ENCODE assay signal across 8 cellular contexts in the genomic region with DNA sequence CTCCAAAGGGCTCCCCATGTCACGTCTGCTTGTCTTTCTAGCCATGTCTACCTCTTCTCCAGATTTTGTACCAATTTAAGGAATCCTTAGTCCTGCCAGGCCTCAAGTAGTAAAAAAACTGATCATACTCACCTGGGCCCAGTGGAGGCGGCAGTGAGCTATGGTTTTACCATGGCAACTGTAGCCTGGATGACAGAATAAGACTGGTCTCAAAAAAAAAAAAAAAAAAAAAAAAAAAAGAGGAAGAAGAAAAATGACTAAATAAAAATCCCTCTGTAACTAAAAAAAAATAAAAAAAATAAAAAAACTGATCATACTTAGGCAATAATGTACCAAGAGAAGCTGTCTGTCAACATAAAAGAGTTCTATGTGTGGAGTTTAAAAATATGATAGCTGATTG.
DNase-seq lines count a peak whose midpoint lies in the region; ATAC-seq, FAIRE-seq and TF ChIP-seq lines count a peak whose summit lies in the region.

No MANE protein-coding gene starts in this region.

- CTCF ChIA-PET in activated B cell treated with CpG ODN at 0.5 μM for 24 hours (lab: Charles Lee), result no interaction called here

- POLR2A ChIA-PET in activated B cell treated with CpG ODN at 0.5 μM for 24 hours (lab: Charles Lee), result interaction anchor here (0.7 kb wide), 1 partner anchor 479 kb away, joined by 5 read pairs; no protein-coding TSS in a partner anchor

- H3K4me1 ChIP-seq in pancreas, result no peaks in the 10 kb centered on the region

- H3K27me3 Mint-ChIP-seq in activated B cell treated with CpG ODN at 0.5 μM for 24 hours, result no peaks in the 10 kb centered on the region

- H3K9me3 Mint-ChIP-seq in activated B cell treated with CpG ODN at 0.5 μM for 24 hours, result no peaks in the 10 kb centered on the region

- H3K27ac Mint-ChIP-seq in activated B cell treated with CpG ODN at 0.5 μM for 24 hours, result no peak overlapping the region

- ATAC-seq in GM21367 (IDR thresholded peaks at IDR 0.05; ENCODE audit: unreplicated experiment) (peak; percentile 99), HG03442 (IDR thresholded peaks at IDR 0.05; ENCODE audit: unreplicated experiment) (peak; percentile 99), activated B cell treated with CpG ODN at 0.5 μM for 24 hours (ENCODE audit: low read depth) (peak; percentile 66), pancreas (peak; percentile 68 to 92 (median 77))

- no peaks in the 10 kb centered on the region for H3K9me3 ChIP-seq in pancreas

- WGBS in pancreas, 2 donors, result 47 to 55% methylated on average over 2 of the region's 2 CpGs

- no peaks in the 10 kb centered on the region for H3K36me3 ChIP-seq in pancreas

- no peak overlapping the region for H3K4me3 ChIP-seq in pancreas

- peaks cover 2% of the 10 kb centered on the region for H3K4me1 Mint-ChIP-seq in activated B cell treated with CpG ODN at 0.5 μM for 24 hours

- peak; percentile 47 for TF ChIP-seq CTCF in GM12872 (IDR thresholded peaks at IDR 0.05; ENCODE audit: insufficient read depth, low read depth, low read length)
- no peak for TF ChIP-seq CTCF in activated B cell treated with CpG ODN at 0.5 μM for 24 hours (IDR thresholded peaks at IDR 0.05)
- peak in 2 of 4 donors; percentile 7 to 9 for TF ChIP-seq CTCF in pancreas (IDR thresholded peaks at IDR 0.05)

- H3K27ac ChIP-seq in pancreas, result no peak overlapping the region

- H3K4me3 Mint-ChIP-seq in activated B cell treated with CpG ODN at 0.5 μM for 24 hours, result no peak overlapping the region

- H3K27me3 ChIP-seq in pancreas, result no peaks in the 10 kb centered on the region

- DNase-seq in activated B cell treated with CpG ODN at 0.5 μM for 24 hours (peak; percentile 15), pancreas (peak in 5 of 6 donors; percentile 7 to 57 (median 24)), pons (ENCODE audit: low spot score) (no peak), NCI-H526 treated with DMSO at 0.1 percent for 48 hours (lab: John Stamatoyannopoulos, UW) (no peak), NCI-H510A treated with DMSO at 0.1 percent for 48 hours (lab: John Stamatoyannopoulos, UW) (no peak)

- FAIRE-seq in pancreas (lab: Jason Lieb, UNC), result no peak

- H3K36me3 Mint-ChIP-seq in activated B cell treated with CpG ODN at 0.5 μM for 24 hours (ENCODE audit: low read depth), result no peaks in the 10 kb centered on the region

- intact Hi-C loops in activated B cell treated with CpG ODN at 0.5 μM for 24 hours (cut with micrococcal nuclease), result loop anchor here (2.0 kb wide), 1 partner anchor 480 kb away; no protein-coding TSS in a partner anchor
- intact Hi-C loops in pancreas (cut with DNase I), result no loop called here

Comparison
In these comparisons a context has a peak if more than half of its experiments do, and no peak if none do; other contexts are left out.
1. DNase-seq: peak in activated B cell treated with CpG ODN at 0.5 μM for 24 hours (single experiment) and pancreas (5 of 6); none in pons (single experiment), NCI-H526 treated with DMSO at 0.1 percent for 48 hours (single experiment) and NCI-H510A treated with DMSO at 0.1 percent for 48 hours (single experiment).
2. Peak in every context shown above with its lines, with median percentiles within 50 percentile points of each other: ATAC-seq.